ENCODE assay signal across 2 cellular contexts in the genomic region with DNA sequence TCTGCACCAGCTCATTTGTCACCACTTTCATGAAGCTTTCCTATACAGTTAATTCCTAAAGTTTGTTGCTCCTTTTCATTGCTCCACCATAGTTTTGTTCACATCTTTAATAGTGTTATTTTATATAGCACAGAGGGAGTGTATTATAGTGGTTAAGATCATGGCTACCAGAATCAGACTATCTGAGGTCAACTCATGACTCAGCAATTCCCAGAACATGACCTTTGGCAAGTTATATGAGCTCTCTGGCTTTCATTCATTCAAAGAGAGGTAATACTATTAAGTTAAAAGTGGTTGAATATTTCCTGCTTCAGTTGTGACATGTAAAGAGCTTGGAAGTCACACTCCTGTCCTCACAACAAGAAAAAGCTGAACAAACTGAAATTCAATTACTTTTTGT.
A peak's percentile ranks its signal among the peaks of the same experiment; 100 is the strongest.
TF ChIP-seq lines count a peak whose summit lies in the region.

No MANE protein-coding gene starts in this region.

TF ChIP-seq in H1, 55 proteins besides CTCF, POLR2A, EP300 and RAD21:
- TF ChIP-seq SAP30 (IDR thresholded peaks at IDR 0.05; ENCODE audit: insufficient read depth, insufficient replicate concordance, low read length) (no peak), MAFK (IDR thresholded peaks at IDR 0.05; ENCODE audit: low read depth, low read length) (peak; percentile 63), BACH1 (IDR thresholded peaks at IDR 0.05; ENCODE audit: low read length) (peak; percentile 72)

TF ChIP-seq in liver, 16 proteins besides CTCF, POLR2A, EP300 and RAD21:
- TF ChIP-seq YY1 (IDR thresholded peaks at IDR 0.05): peak; percentile 54
- no peak for TF ChIP-seq HNF4A (conservative IDR thresholded peaks at IDR 0.05)
- peak in 1 of 2 donors; percentile 43 for TF ChIP-seq RXRA (IDR thresholded peaks at IDR 0.05)
